8 cellular contexts compared by ENCODE assay signal in the genomic region with DNA sequence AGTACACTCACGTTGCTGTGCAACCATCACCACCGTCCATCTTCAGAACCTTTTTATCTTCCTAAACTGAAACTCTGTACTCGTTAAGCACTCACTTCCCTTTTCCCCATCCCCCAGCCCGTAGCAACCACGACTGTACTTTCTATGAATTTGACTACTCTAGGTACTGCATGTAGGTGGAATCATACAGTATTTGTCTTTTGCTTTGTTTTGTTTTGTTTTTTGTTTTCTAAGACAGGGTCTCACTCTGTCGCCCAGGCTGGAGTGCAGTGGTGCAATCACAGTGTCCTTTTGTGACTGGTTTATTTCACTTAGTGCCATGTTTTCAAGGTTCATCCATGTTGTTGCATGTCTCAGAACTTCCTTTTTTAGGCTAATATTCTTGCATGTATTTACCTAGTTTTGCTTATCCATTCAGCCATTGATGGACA. TPM values are rescaled to one million over a fixed set of nuclear protein-coding genes. Genes with fewer than 3 reads are reported as not detected.
A peak's percentile ranks its signal among the peaks of the same experiment; 100 is the strongest.
DNase-seq lines count a peak whose midpoint lies in the region; ATAC-seq, FAIRE-seq and TF ChIP-seq lines count a peak whose summit lies in the region.

No MANE protein-coding gene starts in this region.

- TF ChIP-seq CTCF in HFF-Myc (IDR thresholded peaks at IDR 0.05; ENCODE audit: low read depth, low read length, missing control alignments) (no peak), GM12878 (IDR thresholded peaks at IDR 0.05 in 2 of 3, conservative IDR thresholded peaks at IDR 0.05 in 1 of 3; ENCODE audit: control insufficient read depth in 2 of 3, extremely low read depth in 1 of 3, insufficient read depth in 1 of 3, low read depth in 3 of 3, low read length in 3 of 3) (no peak), adrenal gland (IDR thresholded peaks at IDR 0.05) (no peak), tibial artery (IDR thresholded peaks at IDR 0.05) (no peak), endothelial cell (IDR thresholded peaks at IDR 0.05; ENCODE audit: unreplicated experiment) (no peak)

- no peaks in the 10 kb centered on the region for H3K79me2 ChIP-seq in GM12878 (ENCODE audit: control insufficient read depth, insufficient read depth, low read length)

- H3K36me3 ChIP-seq in KOPT-K1 (ENCODE audit: insufficient read depth, low read length) (no peaks in the 10 kb centered on the region), GM12878 (ENCODE audit: control insufficient read depth in 2 of 2, insufficient read depth in 2 of 2, low read length in 1 of 2) (no peaks in the 10 kb centered on the region), adrenal gland (replicated peaks in 1 of 2) (no peaks in the 10 kb centered on the region), tibial artery (no peaks in the 10 kb centered on the region)

- POLR2A ChIA-PET in GM12878 (lab: Charles Lee), result no interaction called here

- H3K27me3 ChIP-seq in GM12878 (replicated peaks in 1 of 2; ENCODE audit: control insufficient read depth in 2 of 2, insufficient read depth in 2 of 2, low read length in 1 of 2), result no peaks in the 10 kb centered on the region
- peaks cover 7% of the 10 kb centered on the region for H3K27me3 ChIP-seq in adrenal gland
- peaks cover 0 to 3% of the 10 kb centered on the region in 2 donors for H3K27me3 ChIP-seq in tibial artery

- no peaks in the 10 kb centered on the region for H3K9me3 Mint-ChIP-seq in endothelial cell (ENCODE audit: unreplicated experiment)

- ATAC-seq in GM18907 (IDR thresholded peaks at IDR 0.05; ENCODE audit: unreplicated experiment) (peak; percentile 95), GM12878 (peak; percentile 98)

- peaks cover 1% of the 10 kb centered on the region for H3K27me3 Mint-ChIP-seq in endothelial cell (ENCODE audit: unreplicated experiment)

- peak overlapping the region; percentile 26; the same call in 1 of the 2 replicates for H2AFZ ChIP-seq in GM12878 (ENCODE audit: control insufficient read depth, low read depth, low read length)

- no peak for TF ChIP-seq POLR2A in GM12878 (IDR thresholded peaks at IDR 0.05; ENCODE audit: low read depth, low read length)
- no peak for TF ChIP-seq POLR2A in adrenal gland (IDR thresholded peaks at IDR 0.05)

- intact Hi-C loops in GM12878 (cut with micrococcal nuclease; ENCODE audit: unreplicated experiment), result no loop called here
- intact Hi-C loops in adrenal gland (cut with DNase I), result no loop called here
- intact Hi-C loops in tibial artery (cut with DNase I; ENCODE audit: low total_unique reads), result loop anchor here (10.0 kb wide), 1 partner anchor 64 kb away; a partner anchor contains a TSS

- DNase-seq in HFF-Myc (ENCODE audit: extremely low read depth, low read depth) (peak; percentile 24), GM12878 (ENCODE audit: low read depth, low spot score) (peak; percentile 74), adrenal gland (no peak), tibial artery (no peak), endothelial cell (ENCODE audit: low spot score) (no peak)
- DNase-seq in activated CD8-positive, alpha-beta memory T cell treated with anti-CD3 and anti-CD28 coated beads, Interleukin-2, amount 50 U/mL, for 48 hours, result no peak

- in situ Hi-C loops in GM12878 (cut with MboI), result no loop called here

- H3K4me3 ChIP-seq in HFF-Myc (replicated peaks; ENCODE audit: low read depth, low read length) (no peak overlapping the region), GM12878 (0 out of 2 replicates have a peak overlapping the region, but pooled peaks have one; percentile 1), adrenal gland (no peak overlapping the region), tibial artery (no peak overlapping the region)

- no TSS peak for BruUV-seq in GM12878 (replicated peaks; lab: Mats Ljungman, UMichigan)

- H3K27ac ChIP-seq in KOPT-K1 (ENCODE audit: low read depth, low read length, poor library complexity, severe bottlenecking) (peak overlapping the region; percentile 95), GM12878 (ENCODE audit: control insufficient read depth, insufficient read depth) (no peak overlapping the region), adrenal gland (no peak overlapping the region), tibial artery (no peak overlapping the region)

- no peaks in the 10 kb centered on the region for H4K20me1 ChIP-seq in GM12878 (ENCODE audit: control insufficient read depth, insufficient read depth)

- FAIRE-seq in GM12878 (lab: Jason Lieb, UNC), result peak; percentile 73

- H3K4me1 Mint-ChIP-seq in endothelial cell (ENCODE audit: unreplicated experiment), result peaks cover 6% of the 10 kb centered on the region

- CTCF ChIA-PET in GM12878 (lab: Yijun Ruan, JAX), result no interaction called here

- H3K4me2 ChIP-seq in GM12878 (ENCODE audit: control insufficient read depth, insufficient read depth), result peak overlapping the region; percentile 49

- peak; percentile 47 to 58; a peak in 2 of 4 replicates for TF ChIP-seq EP300 in GM12878 (IDR thresholded peaks at IDR 0.05; ENCODE audit: borderline replicate concordance in 1 of 2, control insufficient read depth in 1 of 2, low read depth in 2 of 2, low read length in 2 of 2)

- peaks cover 10% of the 10 kb centered on the region for H3K4me1 ChIP-seq in GM12878 (ENCODE audit: control insufficient read depth, insufficient read depth, low read length)
- no peaks in the 10 kb centered on the region for H3K4me1 ChIP-seq in adrenal gland (replicated peaks in 1 of 2)
- no peaks in the 10 kb centered on the region for H3K4me1 ChIP-seq in tibial artery

- no peak overlapping the region for H3K4me3 Mint-ChIP-seq in endothelial cell (ENCODE audit: unreplicated experiment)

- H3K9me3 ChIP-seq in KOPT-K1 (ENCODE audit: insufficient read depth, low read length, poor library complexity, severe bottlenecking), result no peaks in the 10 kb centered on the region
- H3K9me3 ChIP-seq in GM12878 (replicated peaks; ENCODE audit: control insufficient read depth, insufficient read depth, low read length), result no peaks in the 10 kb centered on the region
- no peaks in the 10 kb centered on the region for H3K9me3 ChIP-seq in adrenal gland (replicated peaks in 1 of 3)
- H3K9me3 ChIP-seq in tibial artery, result no peaks in the 10 kb centered on the region

- no peak overlapping the region for H3K9ac ChIP-seq in GM12878 (ENCODE audit: control insufficient read depth, insufficient read depth, low read length)

- H3K27ac Mint-ChIP-seq in endothelial cell (ENCODE audit: unreplicated experiment), result no peak overlapping the region

- 0% methylated on average over 6 of the region's 6 CpGs for WGBS in GM12878 (ENCODE audit: insufficient coverage, insufficient replicate concordance, low lambda C conversion rate, missing lambda C conversion rate)
- 62 to 72% (median 70%) methylated on average over 6 of the region's 6 CpGs for WGBS in adrenal gland, 4 donors

- SMC1A ChIA-PET in GM12878 (lab: Charles Lee; ENCODE audit: uncharacterized antibody, unreplicated experiment), result no interaction called here

- H3K36me3 Mint-ChIP-seq in endothelial cell (ENCODE audit: low read depth, unreplicated experiment), result no peaks in the 10 kb centered on the region

- no peak for TF ChIP-seq RAD21 in GM12878 (IDR thresholded peaks at IDR 0.05; ENCODE audit: insufficient read depth, low read depth, low read length)

- RAD21 ChIA-PET in GM12878 (lab: Charles Lee; ENCODE audit: unreplicated experiment), result no interaction called here

TF ChIP-seq in GM12878, 131 proteins besides CTCF, POLR2A, EP300 and RAD21 (continues in another document):
- TF ChIP-seq RUNX3 (IDR thresholded peaks at IDR 0.05; ENCODE audit: low read length) (peak; percentile 82), SRF (IDR thresholded peaks at IDR 0.05; ENCODE audit: low read depth in 2 of 2, low read length in 2 of 2) (0 out of 4 replicates have a peak, but pooled peaks of 1 of the 2 experiments have one; percentile 34)

RNA-seq across cellular contexts. Expression of a gene that starts 7.0 kb away (rescaled TPM):
- total RNA-seq in GM12878 (2013; cell fraction: nucleolus; rRNA removed), result 16.5 and 22.8 TPM in 2 replicates
- total RNA-seq in GM12878 (2014; rRNA removed) (65.8 and 74.4 TPM in 2 replicates), GM12878 (2014; rRNA removed; fragmentation: Illumina TruSeq; extraction: Trizol) (34.8 and 38.6 TPM in 2 replicates), GM12878 (2021) (219 and 224 TPM in 2 replicates), adrenal gland (1 to 10 TPM in 7 of 8 donors, not detected in 1; 2.9 to 5.8 (median 3.8) TPM), endothelial cell (ENCODE audit: unreplicated experiment) (61.7 TPM)
- polyA plus RNA-seq in GM12878 (2011; ENCODE audit: low read depth), result 146 TPM
- polyA plus RNA-seq in GM12878 (2011; rRNA removed) (221 and 263 TPM in 2 replicates), GM12878 (2014; fragmentation: Illumina TruSeq; extraction: Trizol) (250 and 297 TPM in 2 replicates), GM12878 (2014; fragmentation: Nextera tagmentation; extraction: Ambion mirVana) (100 to 1,000 TPM; 157 to 197 TPM), GM12878 (2014; rRNA removed) (200 and 218 TPM in 2 replicates), GM12878 (2016; fragmentation: Nextera tagmentation; extraction: Ambion mirVana) (100 to 1,000 TPM; 516 to 524 TPM), adrenal gland (1 to 10 TPM in 2 of 3 donors, under 1 TPM in 1; 0.32 to 7.1 (median 1.1) TPM)
- 355 and 416 TPM in 2 replicates for polyA plus RNA-seq in GM12878 (2011; cell fraction: cytosol; rRNA removed)
- 161 and 172 TPM in 2 replicates for polyA plus RNA-seq in GM12878 (2011; cell fraction: nucleus; rRNA removed)
- polyA plus RNA-seq in GM12878 (2012), result 162 and 194 TPM in 2 replicates
- polyA minus RNA-seq in GM12878 (2011; rRNA and poly(A)+ RNA removed), result 294 and 415 TPM in 2 replicates
- polyA minus RNA-seq in GM12878 (2011; cell fraction: cytosol; rRNA and poly(A)+ RNA removed), result 127 and 151 TPM in 2 replicates
- 39.3 and 69.0 TPM in 2 replicates for polyA minus RNA-seq in GM12878 (2011; cell fraction: nucleus; rRNA and poly(A)+ RNA removed)

RNA-seq across cellular contexts. Expression of a gene that starts 53.7 kb away (rescaled TPM):
- total RNA-seq in GM12878 (2013; cell fraction: nucleolus; rRNA removed), result not detected in 2 replicates
- total RNA-seq in GM12878 (2014; rRNA removed) (not detected in 2 replicates), GM12878 (2014; rRNA removed; fragmentation: Illumina TruSeq; extraction: Trizol) (not detected in 2 replicates), GM12878 (2021) (not detected in 2 replicates), adrenal gland (10 to 100 TPM in 1 of 8 donors, 1 to 10 TPM in 2, under 1 TPM in 2, not detected in 3; 0.18 to 19.5 (median 1.7) TPM), endothelial cell (ENCODE audit: unreplicated experiment) (3.8 TPM)
- not detected for polyA plus RNA-seq in GM12878 (2011; ENCODE audit: low read depth)
- polyA plus RNA-seq in GM12878 (2011; rRNA removed) (0.19 TPM in 1 of 2 replicates, not detected in the other), GM12878 (2014; fragmentation: Illumina TruSeq; extraction: Trizol) (not detected in 2 replicates), GM12878 (2014; fragmentation: Nextera tagmentation; extraction: Ambion mirVana) (under 1 TPM in 1 of 2 experiments, not detected in 1; 0.31 TPM), GM12878 (2014; rRNA removed) (not detected in 2 replicates), GM12878 (2016; fragmentation: Nextera tagmentation; extraction: Ambion mirVana) (not detected), adrenal gland (1 to 10 TPM in 1 of 3 donors, under 1 TPM in 2; 0.24 to 3.8 (median 0.48) TPM)
- polyA plus RNA-seq in GM12878 (2011; cell fraction: cytosol; rRNA removed), result not detected in 2 replicates
- not detected in 2 replicates for polyA plus RNA-seq in GM12878 (2011; cell fraction: nucleus; rRNA removed)
- 0.06 TPM in 1 of 2 replicates, not detected in the other for polyA plus RNA-seq in GM12878 (2012)
- not detected in 2 replicates for polyA minus RNA-seq in GM12878 (2011; rRNA and poly(A)+ RNA removed)
- polyA minus RNA-seq in GM12878 (2011; cell fraction: cytosol; rRNA and poly(A)+ RNA removed), result not detected in 2 replicates
- not detected in 2 replicates for polyA minus RNA-seq in GM12878 (2011; cell fraction: nucleus; rRNA and poly(A)+ RNA removed)

Comparison
In these comparisons a context has a peak if more than half of its experiments do, and no peak if none do; other contexts are left out.
1. DNase-seq: peak in HFF-Myc (single experiment) and GM12878 (single experiment); none in adrenal gland (0 of 7), tibial artery (0 of 2), endothelial cell (single experiment) and activated CD8-positive, alpha-beta memory T cell treated with anti-CD3 and anti-CD28 coated beads, Interleukin-2, amount 50 U/mL, for 48 hours (single experiment).